In the genomic region with DNA sequence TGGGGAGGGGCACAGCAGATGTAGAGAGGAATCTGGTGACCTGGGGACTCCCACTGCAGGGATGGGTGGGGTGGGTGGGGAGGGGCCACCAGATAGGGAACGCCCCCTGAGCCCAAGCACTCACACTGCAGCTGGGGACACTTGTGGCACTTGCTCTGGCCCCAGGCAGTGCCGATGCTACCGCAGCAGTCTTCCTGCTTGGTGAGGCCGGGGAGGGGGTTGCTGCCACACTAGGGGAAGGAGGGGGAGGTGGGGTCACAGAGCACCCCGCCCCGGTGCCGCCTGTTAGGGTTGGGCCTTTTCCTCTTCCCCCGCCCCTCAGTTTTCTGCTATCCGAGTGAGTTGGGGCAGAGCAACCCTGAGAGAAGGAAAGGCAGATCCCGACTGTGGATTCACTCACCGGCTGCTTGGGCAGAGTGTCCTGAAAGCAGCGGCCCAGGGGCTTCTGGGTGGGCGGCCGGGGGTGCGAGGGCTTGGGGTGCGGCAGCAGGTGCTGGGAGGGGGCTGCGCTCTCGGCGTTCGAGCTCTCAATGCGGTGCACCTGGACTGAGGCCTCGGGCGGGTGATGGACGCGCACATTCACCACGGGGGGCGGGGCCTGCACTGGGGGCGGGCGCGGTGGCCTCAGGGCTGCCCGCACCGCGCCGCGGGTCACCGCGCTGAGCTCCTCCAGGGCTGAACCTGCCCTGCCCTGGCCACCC, we compare ENCODE assay signal across 8 cellular contexts. TPM values are rescaled to one million over a fixed set of nuclear protein-coding genes. Genes with fewer than 3 reads are reported as not detected.
DNase-seq lines count a peak whose midpoint lies in the region; ATAC-seq and TF ChIP-seq lines count a peak whose summit lies in the region.

No MANE protein-coding gene starts in this region.

- intact Hi-C loops in ascending aorta (cut with DNase I) (loop anchor here (1.0 kb wide), 1 partner anchor 10 kb away; no protein-coding TSS in a partner anchor), cardiac septum (cut with DNase I) (no loop called here), heart right ventricle (cut with DNase I) (no loop called here)

- H3K27ac Mint-ChIP-seq in T-cell: peak overlapping the region; percentile 52 to 64

- POLR2A ChIA-PET in T-cell (lab: Charles Lee): interaction anchor here in 1 of 2 donors (0.5 to 0.6 kb wide), 2 partner anchors 13 to 89 kb away, joined by 3 read pairs; no protein-coding TSS in a partner anchor

- CTCF ChIA-PET in T-cell (lab: Charles Lee): interaction anchor here (0.5 to 0.9 kb wide), 6 partner anchors 8 to 759 kb away, joined by 3 to 5 read pairs (median 3); no protein-coding TSS in a partner anchor

- H3K9me3 ChIP-seq in KOPT-K1 (ENCODE audit: insufficient read depth, low read length, poor library complexity, severe bottlenecking) (no peaks in the 10 kb centered on the region), ascending aorta (no peaks in the 10 kb centered on the region), heart right ventricle (no peaks in the 10 kb centered on the region)

- H3K27me3 ChIP-seq in ascending aorta (no peaks in the 10 kb centered on the region), heart right ventricle (peaks cover 0 to 3% (median 0%) of the 10 kb centered on the region in 7 donors)

- WGBS in heart right ventricle, 2 donors: 74 to 78% methylated on average over 36 to 37 of the region's 37 CpGs

- peak; percentile 70 to 89 (median 79) for DNase-seq in T-cell
- no peak for DNase-seq in ascending aorta (ENCODE audit: low spot score in 2 of 2)
- peak; percentile 55 for DNase-seq in stimulated activated CD4-positive, alpha-beta T cell treated with anti-CD3 and anti-CD28 coated beads, Interleukin-4, amount 100 ng/mL, for 24 hours
- DNase-seq in Ammon's horn (ENCODE audit: low spot score): no peak
- DNase-seq in cardiac septum (ENCODE audit: low spot score): no peak
- DNase-seq in heart right ventricle: no peak
- no peak for DNase-seq in SW 1271 (lab: John Stamatoyannopoulos, UW)

- H3K27me3 Mint-ChIP-seq in T-cell: no peaks in the 10 kb centered on the region

- H3K4me1 Mint-ChIP-seq in T-cell: peaks cover 65 to 73% (median 65%) of the 10 kb centered on the region in 3 donors

- TF ChIP-seq CTCF in ascending aorta (IDR thresholded peaks at IDR 0.05): no peak
- no peak for TF ChIP-seq CTCF in heart right ventricle (IDR thresholded peaks at IDR 0.05)

- H3K4me1 ChIP-seq in ascending aorta (peaks cover 10 to 37% of the 10 kb centered on the region in 2 donors), heart right ventricle (peaks cover 23 to 54% (median 30%) of the 10 kb centered on the region in 9 donors)

- no peaks in the 10 kb centered on the region for H3K9me3 Mint-ChIP-seq in T-cell

- H3K36me3 ChIP-seq in KOPT-K1 (ENCODE audit: insufficient read depth, low read length): no peaks in the 10 kb centered on the region
- H3K36me3 ChIP-seq in ascending aorta: peaks cover 46 to 53% of the 10 kb centered on the region in 2 donors
- peaks cover 0 to 57% (median 5%) of the 10 kb centered on the region in 9 donors for H3K36me3 ChIP-seq in heart right ventricle

- ATAC-seq in T-cell (replicated peaks in 1 of 4) (peak; percentile 70 to 85 (median 72)), heart right ventricle (no peak)

- H3K4me3 Mint-ChIP-seq in T-cell: peak overlapping the region; percentile 36 to 91 (median 55)

- H3K4me3 ChIP-seq in ascending aorta: no peak overlapping the region
- H3K4me3 ChIP-seq in heart right ventricle: no peak overlapping the region

- peak overlapping the region; percentile 67 for H3K27ac ChIP-seq in KOPT-K1 (ENCODE audit: low read depth, low read length, poor library complexity, severe bottlenecking)
- H3K27ac ChIP-seq in ascending aorta: peak overlapping the region; percentile 97 to 99
- H3K27ac ChIP-seq in heart right ventricle: peak overlapping the region in 1 of 10 donors; percentile 31

- peaks cover 16% of the 10 kb centered on the region for H3K36me3 Mint-ChIP-seq in T-cell

RNA-seq across cellular contexts. Expression of a gene that starts 4.7 kb away (rescaled TPM):
- total RNA-seq in T-cell (100 to 1,000 TPM; 200 to 364 (median 284) TPM), ascending aorta (702 TPM), cardiac septum (148 TPM), heart right ventricle (10 to 100 TPM; 54.4 to 92.5 (median 72.8) TPM)
- polyA plus RNA-seq in heart right ventricle: 10 to 100 TPM; 42.7 to 79.7 TPM

RNA-seq across cellular contexts. Expression of a gene that starts 16.8 kb away (rescaled TPM):
- total RNA-seq in T-cell: 10 to 100 TPM; 32.5 to 36.9 (median 34.5) TPM
- total RNA-seq in ascending aorta: 157 TPM
- 28.3 TPM for total RNA-seq in cardiac septum
- total RNA-seq in heart right ventricle: 10 to 100 TPM; 23.7 to 44.0 (median 26.3) TPM
- 10 to 100 TPM; 55.6 to 92.0 TPM for polyA plus RNA-seq in heart right ventricle

RNA-seq across cellular contexts. Expression of a gene that starts 18.9 kb away (rescaled TPM):
- total RNA-seq in T-cell: 10 to 100 TPM; 36.3 to 72.9 (median 69.3) TPM
- total RNA-seq in ascending aorta: 104 TPM
- total RNA-seq in cardiac septum: 47.4 TPM
- 10 to 100 TPM; 21.2 to 54.9 (median 29.2) TPM for total RNA-seq in heart right ventricle
- 10 to 100 TPM; 42.0 to 55.7 TPM for polyA plus RNA-seq in heart right ventricle

RNA-seq across cellular contexts. Expression of a gene that starts 22.4 kb away (rescaled TPM):
- 100 to 1,000 TPM; 115 to 170 (median 150) TPM for total RNA-seq in T-cell
- 418 TPM for total RNA-seq in ascending aorta
- total RNA-seq in cardiac septum: 174 TPM
- 100 to 1,000 TPM in 1 of 10 donors, 10 to 100 TPM in 9; 42.9 to 113 (median 53.9) TPM for total RNA-seq in heart right ventricle
- polyA plus RNA-seq in heart right ventricle: 10 to 100 TPM; 30.8 to 62.6 TPM

RNA-seq across cellular contexts. Expression of a gene that starts 28.6 kb away (rescaled TPM):
- total RNA-seq in T-cell (10 to 100 TPM; 66.4 to 96.8 (median 76.8) TPM), ascending aorta (220 TPM), cardiac septum (60.2 TPM), heart right ventricle (10 to 100 TPM; 47.4 to 66.9 (median 55.6) TPM)
- 100 to 1,000 TPM in 1 of 2 donors, 10 to 100 TPM in 1; 90.0 to 130 TPM for polyA plus RNA-seq in heart right ventricle

Comparison
In these comparisons a context has a peak if more than half of its experiments do, and no peak if none do; other contexts are left out.
1. ATAC-seq: peak in T-cell (4 of 4); none in heart right ventricle (0 of 8).
2. DNase-seq: peak in T-cell (34 of 34) and stimulated activated CD4-positive, alpha-beta T cell treated with anti-CD3 and anti-CD28 coated beads, Interleukin-4, amount 100 ng/mL, for 24 hours (single experiment); none in ascending aorta (0 of 2), Ammon's horn (single experiment), cardiac septum (single experiment), heart right ventricle (0 of 2) and SW 1271 (0 of 2).